In genomic region chr5:154940772-154941620, GRCh38 we compare ENCODE assay signal across 1 cellular context.
TF ChIP-seq lines count a peak whose summit lies in the region.

MRPL22 (plus strand) TSS chr5:154941073; CDS start chr5:154941111, 38 bp downstream.

TF ChIP-seq in HepG2, 621 proteins besides CTCF, POLR2A, EP300 and RAD21 (continued from another document and continues in another):
- TF ChIP-seq LRRFIP1 (CRISPR knock-in tag; conservative IDR thresholded peaks at IDR 0.05) = no peak
- no peak for TF ChIP-seq ZBTB2 (CRISPR knock-in tag; IDR thresholded peaks at IDR 0.05; ENCODE audit: low read depth)
- peak; percentile 27; the same call in 1 of the 2 replicates for TF ChIP-seq MYC (CRISPR knock-in tag; IDR thresholded peaks at IDR 0.05; ENCODE audit: borderline replicate concordance)
- peak; percentile 72; the same call in 1 of the 2 replicates for TF ChIP-seq ZFP91 (CRISPR knock-in tag; IDR thresholded peaks at IDR 0.05; ENCODE audit: borderline replicate concordance)
- TF ChIP-seq ZBTB34 (CRISPR knock-in tag; IDR thresholded peaks at IDR 0.05) = no peak
- no peak for TF ChIP-seq ZNF275 (CRISPR knock-in tag; IDR thresholded peaks at IDR 0.05; ENCODE audit: borderline replicate concordance)
- TF ChIP-seq ZNF329 (CRISPR knock-in tag; IDR thresholded peaks at IDR 0.05; ENCODE audit: low read depth) = no peak
- peak; percentile 12; the same call in 1 of the 2 replicates for TF ChIP-seq ETV5 (CRISPR knock-in tag; IDR thresholded peaks at IDR 0.05; ENCODE audit: borderline replicate concordance)
- TF ChIP-seq KIAA2018 (CRISPR knock-in tag; IDR thresholded peaks at IDR 0.05; ENCODE audit: borderline replicate concordance) = no peak
- no peak for TF ChIP-seq KLF6 (CRISPR knock-in tag; IDR thresholded peaks at IDR 0.05)
- TF ChIP-seq NKX3-1 (CRISPR knock-in tag; IDR thresholded peaks at IDR 0.05) = no peak; the same call in 1 of the 2 replicates
- TF ChIP-seq MIXL1 (CRISPR knock-in tag; IDR thresholded peaks at IDR 0.05) = no peak
- no peak for TF ChIP-seq RFXANK (CRISPR knock-in tag; IDR thresholded peaks at IDR 0.05)
- no peak for TF ChIP-seq ZNF513 (CRISPR knock-in tag; conservative IDR thresholded peaks at IDR 0.05)
- 0 out of 2 replicates have a peak, but pooled peaks have one; percentile 74 for TF ChIP-seq SPEN (CRISPR knock-in tag; IDR thresholded peaks at IDR 0.05; ENCODE audit: low read depth)
- peak; percentile 44; the same call in 1 of the 2 replicates for TF ChIP-seq FOXC1 (CRISPR knock-in tag; IDR thresholded peaks at IDR 0.05; ENCODE audit: borderline replicate concordance)
- TF ChIP-seq ZNF577 (CRISPR knock-in tag; IDR thresholded peaks at IDR 0.05; ENCODE audit: borderline replicate concordance, low read depth) = peak; percentile 46; the same call in 1 of the 2 replicates
- TF ChIP-seq PHF20 (CRISPR knock-in tag; IDR thresholded peaks at IDR 0.05) = peak; percentile 87
- peak; percentile 69; the same call in 1 of the 2 replicates for TF ChIP-seq PRDM10 (CRISPR knock-in tag; IDR thresholded peaks at IDR 0.05; ENCODE audit: low read depth)
- TF ChIP-seq ATRX (CRISPR knock-in tag; IDR thresholded peaks at IDR 0.05; ENCODE audit: borderline replicate concordance) = no peak
- TF ChIP-seq ZFX (CRISPR knock-in tag; IDR thresholded peaks at IDR 0.05; ENCODE audit: low read depth) = peak; percentile 85
- no peak for TF ChIP-seq ZNF883 (CRISPR knock-in tag; IDR thresholded peaks at IDR 0.05; ENCODE audit: not compliant biosample characterization)
- TF ChIP-seq ZNF724P (CRISPR knock-in tag; IDR thresholded peaks at IDR 0.05; ENCODE audit: borderline replicate concordance) = no peak
- peak; percentile 32; the same call in 1 of the 2 replicates for TF ChIP-seq ZNF367 (CRISPR knock-in tag; IDR thresholded peaks at IDR 0.05; ENCODE audit: borderline replicate concordance)
